In the genomic region with DNA sequence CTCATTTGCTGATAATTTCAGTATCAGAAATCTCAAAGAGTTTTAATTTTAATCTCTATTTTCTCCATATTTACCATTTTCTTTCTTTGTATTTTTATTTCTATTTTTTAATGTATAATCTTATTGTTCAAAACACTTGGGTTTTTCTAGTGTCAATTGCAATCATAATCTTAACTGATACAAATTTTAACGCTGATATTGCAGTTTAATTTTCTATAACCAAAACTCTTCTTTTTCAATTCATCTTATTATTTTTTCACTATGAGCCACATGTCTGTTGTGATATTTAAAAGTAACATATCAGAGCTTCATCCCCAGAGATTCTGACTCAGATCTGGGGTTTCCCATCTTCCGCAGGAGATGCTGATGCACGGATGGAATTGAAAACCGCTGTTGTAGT, we compare ENCODE assay signal across 26 cellular contexts. TPM values are rescaled to one million over a fixed set of nuclear protein-coding genes. Genes with fewer than 3 reads are reported as not detected.
"Had no signal": no experiment of that assay in that cellular context is flagged by ENCODE, and none has a peak within 500 bp of the region (broad histone marks: within the 10 kb centered on the region; RNA-seq: fewer than 3 reads in every experiment).

No MANE protein-coding gene starts in this region.

- DNase-seq: activated CD4-positive, alpha-beta memory T cell treated with anti-CD3 and anti-CD28 coated beads, Interleukin-2, amount 10 ng/mL, durations not matched to agents 7 days and 5 days; activated CD4-positive, alpha-beta T cell treated with anti-CD3 and anti-CD28 coated beads for 36 hours; activated CD4-positive, alpha-beta T cell treated with anti-CD3 and anti-CD28 coated beads, Interleukin-2, amount 50 U/mL, for 1 hour; aorta; caudate nucleus; colonic mucosa; MG63; MV-4-11; NCI-H1092 treated with DMSO at 0.1 percent for 48 hours; NCI-H1436; NCI-H1694 treated with DMSO at 0.1 percent for 48 hours; NCI-H2029 treated with DMSO at 0.1 percent for 48 hours; NCI-H345; NCI-H510A; NCI-H526 treated with DMSO at 0.1 percent for 48 hours; NCI-H82; NK-92 treated with Interleukin-12 subunit alpha and Interleukin-12 subunit beta, amount 100 ng/mL, for 24 hours; PC-3; SHP77 had no signal

- H3K4me3 Mint-ChIP-seq: activated CD4-positive, alpha-beta memory T cell treated with anti-CD3 and anti-CD28 coated beads, Interleukin-2, amount 10 ng/mL, durations not matched to agents 7 days and 5 days; activated CD4-positive, alpha-beta T cell treated with anti-CD3 and anti-CD28 coated beads for 36 hours; activated naive CD4-positive, alpha-beta T cell treated with anti-CD3 and anti-CD28 coated beads, Interleukin-2, amount 50 U/mL, for 24 hours; T-helper 1 cell treated with Interleukin-12 subunit alpha and Interleukin-12 subunit beta and Interleukin-4 antibody, amounts not matched to agents 30 μg/mL and 1 μg/mL, for 36 hours had no signal

- H3K9me3 ChIP-seq: breast epithelium, colonic mucosa, MG63, SJSA1 had no signal

- H3K36me3 Mint-ChIP-seq: activated naive CD4-positive, alpha-beta T cell treated with anti-CD3 and anti-CD28 coated beads, Interleukin-2, amount 50 U/mL, for 24 hours had no signal

- ATAC-seq: activated CD4-positive, alpha-beta T cell treated with anti-CD3 and anti-CD28 coated beads for 36 hours; PC-3; SK-N-SH treated with all-trans-retinoic acid at 6 μM for 48 hours had no signal

- H3K4me1 Mint-ChIP-seq: activated CD4-positive, alpha-beta memory T cell treated with anti-CD3 and anti-CD28 coated beads, Interleukin-2, amount 10 ng/mL, durations not matched to agents 7 days and 5 days; activated CD4-positive, alpha-beta T cell treated with anti-CD3 and anti-CD28 coated beads for 36 hours; activated naive CD4-positive, alpha-beta T cell treated with anti-CD3 and anti-CD28 coated beads, Interleukin-2, amount 50 U/mL, for 24 hours had no signal

- FAIRE-seq: RCC 7860 had no signal

- H3K27me3 Mint-ChIP-seq: activated CD4-positive, alpha-beta memory T cell treated with anti-CD3 and anti-CD28 coated beads, Interleukin-2, amount 10 ng/mL, durations not matched to agents 7 days and 5 days; activated CD4-positive, alpha-beta T cell treated with anti-CD3 and anti-CD28 coated beads for 36 hours; activated naive CD4-positive, alpha-beta T cell treated with anti-CD3 and anti-CD28 coated beads, Interleukin-2, amount 50 U/mL, for 24 hours had no signal

- H3K4me3 ChIP-seq: breast epithelium, colonic mucosa, MG63, SJSA1 had no signal

- H3K27ac ChIP-seq: breast epithelium, colonic mucosa, SJSA1 had no signal

- H3K36me3 ChIP-seq: breast epithelium, colonic mucosa, MG63, SJSA1 had no signal

- H3K27me3 ChIP-seq: breast epithelium, colonic mucosa, MG63, SJSA1 had no signal

- H3K4me1 ChIP-seq: breast epithelium, colonic mucosa, SJSA1 had no signal

- H3K9me3 Mint-ChIP-seq: activated naive CD4-positive, alpha-beta T cell treated with anti-CD3 and anti-CD28 coated beads, Interleukin-2, amount 50 U/mL, for 24 hours; T-helper 1 cell treated with Interleukin-12 subunit alpha and Interleukin-12 subunit beta and Interleukin-4 antibody, amounts not matched to agents 30 μg/mL and 1 μg/mL, for 36 hours had no signal

- H3K27ac Mint-ChIP-seq: activated CD4-positive, alpha-beta memory T cell treated with anti-CD3 and anti-CD28 coated beads, Interleukin-2, amount 10 ng/mL, durations not matched to agents 7 days and 5 days; activated CD4-positive, alpha-beta T cell treated with anti-CD3 and anti-CD28 coated beads for 36 hours; activated naive CD4-positive, alpha-beta T cell treated with anti-CD3 and anti-CD28 coated beads, Interleukin-2, amount 50 U/mL, for 24 hours; T-helper 1 cell treated with Interleukin-12 subunit alpha and Interleukin-12 subunit beta and Interleukin-4 antibody, amounts not matched to agents 30 μg/mL and 1 μg/mL, for 36 hours had no signal

RNA-seq across cellular contexts. Expression of a gene that starts 16.2 kb away (rescaled TPM):
- total RNA-seq: activated CD4-positive, alpha-beta memory T cell treated with anti-CD3 and anti-CD28 coated beads, Interleukin-2, amount 10 ng/mL, durations not matched to agents 7 days and 5 days; activated CD4-positive, alpha-beta T cell treated with anti-CD3 and anti-CD28 coated beads for 36 hours; activated CD8-positive, alpha-beta memory T cell treated with anti-CD3 and anti-CD28 coated beads for 36 hours; aorta; colonic mucosa; PC-3; SJSA1 had no signal
- polyA plus RNA-seq: aorta had no signal
